Comparison of ENCODE assay signal across 8 cellular contexts in genomic region chr3:151837057-151837456, GRCh38. TPM values are rescaled to one million over a fixed set of nuclear protein-coding genes. Genes with fewer than 3 reads are reported as not detected.
DNase-seq lines count a peak whose midpoint lies in the region; TF ChIP-seq lines count a peak whose summit lies in the region.

No MANE protein-coding gene starts in this region.

- no peaks in the 10 kb centered on the region for H3K9me3 ChIP-seq in testis

- no peaks in the 10 kb centered on the region for H3K27me3 ChIP-seq in testis
- H3K27me3 ChIP-seq in dorsolateral prefrontal cortex, result no peaks in the 10 kb centered on the region

- no peak for TF ChIP-seq CTCF in RWPE1 (conservative IDR thresholded peaks at IDR 0.05; ENCODE audit: low read depth)
- no peak for TF ChIP-seq CTCF in fibroblast of the aortic adventitia (IDR thresholded peaks at IDR 0.05; ENCODE audit: insufficient read depth, low read length)
- no peak for TF ChIP-seq CTCF in testis (IDR thresholded peaks at IDR 0.05)
- TF ChIP-seq CTCF in dorsolateral prefrontal cortex (IDR thresholded peaks at IDR 0.05 in 54 of 56, conservative IDR thresholded peaks at IDR 0.05 in 2 of 56; ENCODE audit: low read depth in 1 of 56, partially characterized antibody in 56 of 56), result no peak

- CTCF ChIA-PET in RWPE1 (lab: Yijun Ruan, JAX), result interaction anchor here (0.5 to 2.0 kb wide), 7 partner anchors 82 to 607 kb away, joined by 3 to 10 read pairs (median 4); no protein-coding TSS in a partner anchor

- DNase-seq in NCI-H82 (lab: John Stamatoyannopoulos, UW) (peak; percentile 83), NCI-H82 treated with DMSO at 0.1 percent for 48 hours (lab: John Stamatoyannopoulos, UW; ENCODE audit: unreplicated experiment) (no peak), RWPE1 (ENCODE audit: low spot score) (peak; percentile 83), fibroblast of the aortic adventitia (ENCODE audit: low read depth) (peak; percentile 77), testis (peak; percentile 26), midbrain (lab: John Stamatoyannopoulos, UW) (no peak), NCI-H2029 (lab: John Stamatoyannopoulos, UW) (no peak), dorsolateral prefrontal cortex (no peak)

- no peak overlapping the region for H3K27ac ChIP-seq in RWPE1
- H3K27ac ChIP-seq in testis, result peak overlapping the region in 1 of 2 donors; percentile 7
- no peak overlapping the region for H3K27ac ChIP-seq in dorsolateral prefrontal cortex

- POLR2A ChIA-PET in RWPE1 (lab: Yijun Ruan, JAX; ENCODE audit: low non-redundant PET), result no interaction called here

- intact Hi-C loops in testis (cut with DNase I; ENCODE audit: low total_unique reads) (no loop called here), dorsolateral prefrontal cortex (cut with DNase I) (loop anchor here (5.0 kb wide), 3 partner anchors 395 to 610 kb away; no protein-coding TSS in a partner anchor)

- no peak for TF ChIP-seq POLR2A in testis (IDR thresholded peaks at IDR 0.05)

- 45 to 46% methylated on average over 4 of the region's 4 CpGs for WGBS in testis, 2 donors

- H3K4me1 ChIP-seq in testis, result peaks cover 15% of the 10 kb centered on the region

- H3K4me3 ChIP-seq in fibroblast of the aortic adventitia (ENCODE audit: low read depth, low read length), result no peak overlapping the region
- H3K4me3 ChIP-seq in testis, result no peak overlapping the region
- H3K4me3 ChIP-seq in dorsolateral prefrontal cortex, result no peak overlapping the region

- no peaks in the 10 kb centered on the region for H3K36me3 ChIP-seq in testis (ENCODE audit: low read depth, missing control alignments)

RNA-seq across cellular contexts. Expression of gene AADAC, which starts 23.1 kb away (rescaled TPM):
- total RNA-seq in fibroblast of the aortic adventitia (ENCODE audit: low replicate concordance) (23.3 and 138 TPM in 2 replicates), testis (under 1 TPM in 1 of 2 donors, not detected in 1; 0.31 TPM), dorsolateral prefrontal cortex (not detected)
- polyA plus RNA-seq in testis (ENCODE audit: insufficient read depth, low read depth, low replicate concordance), result 0.25 TPM

RNA-seq across cellular contexts. Expression of gene SUCNR1, which starts 36.4 kb away (rescaled TPM):
- 0.25 and 4.5 TPM in 2 replicates for total RNA-seq in fibroblast of the aortic adventitia (ENCODE audit: low replicate concordance)
- under 1 TPM in 1 of 2 donors, not detected in 1; 0.06 TPM for total RNA-seq in testis
- 0.42 TPM for polyA plus RNA-seq in testis (ENCODE audit: insufficient read depth, low read depth, low replicate concordance)
- under 1 TPM in 71 of 120 experiments, not detected in 49; 0.10 to 0.60 (median 0.22) TPM for total RNA-seq in dorsolateral prefrontal cortex

Comparison
In these comparisons a context has a peak if more than half of its experiments do, and no peak if none do; other contexts are left out.
1. DNase-seq: peak in NCI-H82 (single experiment), RWPE1 (single experiment), fibroblast of the aortic adventitia (single experiment) and testis (single experiment); none in NCI-H82 treated with DMSO at 0.1 percent for 48 hours (single experiment), midbrain (single experiment), NCI-H2029 (single experiment) and dorsolateral prefrontal cortex (0 of 10).
2. RNA of gene AADAC, which starts 23.1 kb away (total RNA-seq): 23.3 to 138 TPM in fibroblast of the aortic adventitia; 0.31 TPM in testis and not detected in dorsolateral prefrontal cortex; every median in the first group is over 10 times any median in the second.